Comparison of ENCODE assay signal across 1 cellular context in the genomic region with DNA sequence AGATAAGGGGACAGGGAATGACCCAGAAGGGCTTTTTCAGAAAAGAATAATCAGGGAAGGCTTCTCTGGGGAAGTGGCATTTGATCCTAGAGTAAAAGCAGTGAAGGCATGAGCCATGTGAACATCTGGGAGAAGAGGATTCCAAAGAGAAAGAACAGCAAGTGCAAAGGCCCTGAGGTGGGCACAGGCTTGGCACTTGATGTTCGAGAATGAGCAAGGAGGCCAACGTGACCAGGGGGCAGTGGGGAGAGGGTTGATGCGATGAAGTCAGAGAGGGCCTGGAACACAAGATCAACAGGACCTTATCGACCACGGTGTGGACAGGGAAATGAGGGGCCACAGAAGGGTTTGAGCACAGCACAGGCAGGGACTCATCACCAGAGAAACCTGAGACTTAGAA.
TF ChIP-seq lines count a peak whose summit lies in the region.

No MANE protein-coding gene starts in this region.

TF ChIP-seq in H1, 55 proteins besides CTCF, POLR2A, EP300 and RAD21:
- TF ChIP-seq KDM5A (IDR thresholded peaks at IDR 0.05; ENCODE audit: low read length) (no peak), KDM1A (IDR thresholded peaks at IDR 0.05; ENCODE audit: borderline replicate concordance, low read length) (peak; percentile 77; the same call in 1 of the 2 replicates)
